26 cellular contexts compared by ENCODE assay signal in genomic region chr1:230577537-230577936, GRCh38.
"Had no signal": no experiment of that assay in that cellular context is flagged by ENCODE, and none has a peak within 500 bp of the region (broad histone marks: within the 10 kb centered on the region; RNA-seq: fewer than 3 reads in every experiment).

No MANE protein-coding gene starts in this region.

- H3K27ac ChIP-seq: suprapubic skin, testis, thoracic aorta, thyroid gland, tibial artery, tibial nerve, upper lobe of left lung, upper lobe of right lung, uterus, vagina had no signal

- DNase-seq: stimulated activated CD4-positive, alpha-beta T cell treated with anti-CD3 and anti-CD28 coated beads, Interleukin-2, amount 100 ng/mL, for 48 hours; stimulated activated CD4-positive, alpha-beta T cell treated with anti-CD3 and anti-CD28 coated beads, Interleukin-4, amount 100 ng/mL, for 1 hour; stimulated activated CD4-positive, alpha-beta T cell treated with anti-CD3 and anti-CD28 coated beads, Interleukin-4, amount 100 ng/mL, for 24 hours; stimulated activated CD4-positive, alpha-beta T cell treated with anti-CD3 and anti-CD28 coated beads, Interleukin-4, amount 100 ng/mL, for 4 hours; stimulated activated CD8-positive, alpha-beta memory T cell treated with anti-CD3 and anti-CD28 coated beads, Interleukin-4, amount 100 ng/mL, for 48 hours; stimulated activated naive B cell treated with anti-CD40 and anti-IgM and Interleukin-4, amounts not matched to agents 10 μg/mL and 1 μg/mL and 100 μg/mL, for 72 hours; stimulated activated naive CD4-positive, alpha-beta T cell; stimulated activated naive CD4-positive, alpha-beta T cell treated with Interleukin-2 at 50 U/mL for 16 hours; stimulated activated naive CD8-positive, alpha-beta T cell treated with anti-CD3 and anti-CD28 coated beads, Interleukin-15, amount 100 ng/mL, for 72 hours; stimulated activated naive CD8-positive, alpha-beta T cell treated with anti-CD3 and anti-CD28 coated beads, Interleukin-15, Interleukin-2, amounts not matched to agents 100 U/mL and 50 U/mL, for 24 hours; stomach; substantia nigra; testis; thyroid gland; tibial artery; transverse colon; trophoblast cell; upper lobe of left lung; upper lobe of right lung; uterus had no signal

- H3K9me3 ChIP-seq: suprapubic skin, testis, thoracic aorta, thyroid gland, upper lobe of left lung, upper lobe of right lung, uterus, vagina had no signal

- H3K27me3 ChIP-seq: stomach, testis, thyroid gland, tibial nerve, transverse colon, upper lobe of left lung, upper lobe of right lung, uterus, vagina had no signal

- H3K36me3 ChIP-seq: stomach, suprapubic skin, thoracic aorta, thyroid gland, tibial artery, tibial nerve, transverse colon, upper lobe of left lung, upper lobe of right lung, uterus, vagina had no signal

- H3K4me3 ChIP-seq: stomach, suprapubic skin, testis, thoracic aorta, thyroid gland, tibial artery, tibial nerve, transverse colon, upper lobe of left lung, upper lobe of right lung, uterus, vagina had no signal

- H3K4me1 ChIP-seq: suprapubic skin, testis, thyroid gland, tibial artery, uterus had no signal

- ATAC-seq: stimulated activated effector memory CD8-positive, alpha-beta T cell treated with anti-CD3 and anti-CD28 coated beads, Interleukin-12 subunit alpha, Interleukin-12 subunit beta, amount 100 ng/mL, for 72 hours; stimulated activated memory B cell treated with anti-CD40 and anti-IgM and Interleukin-4, amounts not matched to agents 10 μg/mL and 1 μg/mL and 100 μg/mL, for 72 hours; stimulated activated naive B cell treated with anti-CD40 and anti-IgM and Interleukin-4, amounts not matched to agents 10 μg/mL and 1 μg/mL and 100 μg/mL, for 72 hours; stimulated activated naive CD8-positive, alpha-beta T cell treated with anti-CD3 and anti-CD28 coated beads, Interleukin-15, amount 100 ng/mL, for 72 hours; stimulated activated naive CD8-positive, alpha-beta T cell treated with anti-CD3 and anti-CD28 coated beads, Interleukin-15, Interleukin-2, amounts not matched to agents 100 U/mL and 50 U/mL, for 24 hours; upper lobe of right lung had no signal
